In the genomic region with DNA sequence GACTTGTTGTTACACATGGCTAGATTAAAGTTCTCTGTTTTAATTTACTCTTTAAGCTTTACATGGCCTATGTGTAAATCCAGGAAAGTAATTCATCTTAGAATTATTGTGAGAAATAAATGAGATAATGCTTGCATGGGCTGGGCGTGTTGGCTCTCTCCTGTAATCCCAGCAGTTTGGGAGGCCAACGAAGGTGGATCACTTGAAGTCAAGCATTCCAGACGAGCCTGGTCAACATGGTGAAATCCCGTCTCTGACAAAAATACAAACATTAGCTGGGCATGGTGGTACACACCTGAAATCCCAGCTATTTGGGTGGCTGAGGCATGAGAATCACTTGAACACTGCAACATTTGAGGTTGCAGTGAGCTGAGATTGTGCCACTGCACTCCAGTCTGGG, we compare ENCODE assay signal across 28 cellular contexts. TPM values are rescaled to one million over a fixed set of nuclear protein-coding genes. Genes with fewer than 3 reads are reported as not detected.
"Had no signal": no experiment of that assay in that cellular context is flagged by ENCODE, and none has a peak within 500 bp of the region (broad histone marks: within the 10 kb centered on the region; RNA-seq: fewer than 3 reads in every experiment).

No MANE protein-coding gene starts in this region.

- H3K4me1 Mint-ChIP-seq: endodermal cell had no signal

- H3K4me3 Mint-ChIP-seq: dendritic cell treated with granulocyte-macrophage colony-stimulating factor and Interleukin-4, amounts not matched to agents 40 ng/mL and 50 ng/mL, for 4 days; effector memory CD8-positive, alpha-beta T cell; endodermal cell had no signal

- H3K27ac ChIP-seq: colonic mucosa, coronary artery, dorsolateral prefrontal cortex, epithelial cell of prostate, esophagus muscularis mucosa, esophagus squamous epithelium, foreskin keratinocyte, gastrocnemius medialis, gastroesophageal sphincter, heart left ventricle, heart right ventricle had no signal

- H3K4me1 ChIP-seq: colonic mucosa, foreskin keratinocyte had no signal

- H3K9me3 Mint-ChIP-seq: dendritic cell treated with granulocyte-macrophage colony-stimulating factor and Interleukin-4, amounts not matched to agents 40 ng/mL and 50 ng/mL, for 4 days; effector memory CD8-positive, alpha-beta T cell had no signal

- H3K36me3 ChIP-seq: colonic mucosa, esophagus muscularis mucosa, esophagus squamous epithelium, gastrocnemius medialis, gastroesophageal sphincter, heart left ventricle, heart right ventricle had no signal

- H3K27me3 ChIP-seq: colonic mucosa, dorsolateral prefrontal cortex, esophagus muscularis mucosa, esophagus squamous epithelium, foreskin keratinocyte, gastrocnemius medialis, gastroesophageal sphincter, heart left ventricle, heart right ventricle had no signal

- H3K27ac Mint-ChIP-seq: dendritic cell treated with granulocyte-macrophage colony-stimulating factor and Interleukin-4, amounts not matched to agents 40 ng/mL and 50 ng/mL, for 4 days; effector memory CD8-positive, alpha-beta T cell; endodermal cell had no signal

- H3K27me3 Mint-ChIP-seq: dendritic cell treated with granulocyte-macrophage colony-stimulating factor and Interleukin-4, amounts not matched to agents 40 ng/mL and 50 ng/mL, for 4 days; effector memory CD8-positive, alpha-beta T cell had no signal

- H3K9me3 ChIP-seq: colonic mucosa, esophagus muscularis mucosa, esophagus squamous epithelium, gastrocnemius medialis, gastroesophageal sphincter, heart left ventricle, heart right ventricle had no signal

- H3K4me3 ChIP-seq: colonic mucosa, coronary artery, dorsolateral prefrontal cortex, esophagus muscularis mucosa, esophagus squamous epithelium, gastrocnemius medialis, gastroesophageal sphincter, heart left ventricle, heart right ventricle had no signal

- DNase-seq: colonic mucosa; cortex of kidney; dermis blood vessel endothelial cell; dorsolateral prefrontal cortex; effector CD4-positive, alpha-beta T cell; effector CD8-positive, alpha-beta T cell; effector memory CD8-positive, alpha-beta T cell; endodermal cell; erythroblast; esophagus squamous epithelium; foreskin fibroblast; foreskin keratinocyte; foreskin melanocyte; gastrocnemius medialis; glutamatergic neuron; head of caudate nucleus; heart left ventricle; heart right ventricle had no signal

- FAIRE-seq: colon, endometrium, endothelial cell of umbilical vein, frontal cortex had no signal

RNA-seq across cellular contexts. Expression of a gene that starts 48.0 kb away (rescaled TPM):
- total RNA-seq: dermis microvascular lymphatic vessel endothelial cell, endodermal cell, endothelial cell of umbilical vein, foreskin keratinocyte had no signal
- polyA plus RNA-seq: endothelial cell of umbilical vein, foreskin keratinocyte had no signal
